1 cellular context compared by ENCODE assay signal in genomic region chr19:19404879-19405860, GRCh38.
TF ChIP-seq lines count a peak whose summit lies in the region.

TSS of gene GATAD2A (plus strand) at chr19:19405675. CDS start at chr19:19465346, 59,671 bp downstream.

TF ChIP-seq in HEK293, 187 proteins besides CTCF, POLR2A, EP300 and RAD21 (continued from another document and continues in another):
- TF ChIP-seq ZNF280C (tag by site-specific recombination; IDR thresholded peaks at IDR 0.05) (no peak), REPIN1 (tag by site-specific recombination; IDR thresholded peaks at IDR 0.05; ENCODE audit: low read depth) (no peak), ZNF843 (tag by site-specific recombination; IDR thresholded peaks at IDR 0.05) (0 out of 2 replicates have a peak, but pooled peaks have one; percentile 28), PRDM4 (tag by site-specific recombination; IDR thresholded peaks at IDR 0.05) (no peak), ZNF133 (tag by site-specific recombination; IDR thresholded peaks at IDR 0.05) (no peak), ZNF155 (tag by site-specific recombination; IDR thresholded peaks at IDR 0.05) (no peak), ZNF341 (tag by site-specific recombination; IDR thresholded peaks at IDR 0.05; ENCODE audit: low read depth) (peak; percentile 53; the same call in 1 of the 2 replicates), ZNF571 (tag by site-specific recombination; IDR thresholded peaks at IDR 0.05) (no peak), ZNF211 (tag by site-specific recombination; IDR thresholded peaks at IDR 0.05; ENCODE audit: low read depth) (no peak), ZSCAN30 (tag by site-specific recombination; IDR thresholded peaks at IDR 0.05) (no peak), SETDB1 (IDR thresholded peaks at IDR 0.05; ENCODE audit: insufficient read length, low read length) (no peak), ZNF175 (tag by site-specific recombination; IDR thresholded peaks at IDR 0.05) (no peak), ZNF558 (tag by site-specific recombination; IDR thresholded peaks at IDR 0.05) (no peak), ZBTB49 (tag by site-specific recombination; IDR thresholded peaks at IDR 0.05; ENCODE audit: low read depth) (no peak), MEIS1 (CRISPR knock-in tag; IDR thresholded peaks at IDR 0.05; ENCODE audit: borderline replicate concordance) (no peak), ZNF302 (tag by site-specific recombination; IDR thresholded peaks at IDR 0.05; ENCODE audit: low read depth) (no peak), INSM2 (tag by site-specific recombination; IDR thresholded peaks at IDR 0.05) (0 out of 2 replicates have a peak, but pooled peaks have one; percentile 34), BCL11B (tag by site-specific recombination; IDR thresholded peaks at IDR 0.05; ENCODE audit: low read depth) (no peak), PRDM2 (tag by site-specific recombination; IDR thresholded peaks at IDR 0.05; ENCODE audit: borderline replicate concordance) (no peak), ZNF148 (tag by site-specific recombination; IDR thresholded peaks at IDR 0.05; ENCODE audit: borderline replicate concordance) (no peak), ZNF792 (tag by site-specific recombination; IDR thresholded peaks at IDR 0.05) (no peak), ZNF239 (tag by site-specific recombination; IDR thresholded peaks at IDR 0.05) (no peak), ZNF48 (tag by site-specific recombination; IDR thresholded peaks at IDR 0.05) (no peak), ZNF311 (tag by site-specific recombination; IDR thresholded peaks at IDR 0.05; ENCODE audit: borderline replicate concordance) (no peak), ZFP41 (tag by site-specific recombination; IDR thresholded peaks at IDR 0.05; ENCODE audit: borderline replicate concordance) (no peak), ZNF785 (tag by site-specific recombination; IDR thresholded peaks at IDR 0.05) (peak; percentile 82; the same call in 1 of the 2 replicates), GLI4 (tag by site-specific recombination; IDR thresholded peaks at IDR 0.05) (no peak), ZNF394 (tag by site-specific recombination; IDR thresholded peaks at IDR 0.05; ENCODE audit: borderline replicate concordance) (no peak), ZNF391 (tag by site-specific recombination; IDR thresholded peaks at IDR 0.05; ENCODE audit: borderline replicate concordance, low read depth) (no peak), ZNF549 (tag by site-specific recombination; IDR thresholded peaks at IDR 0.05) (no peak), ZNF658 (tag by site-specific recombination; IDR thresholded peaks at IDR 0.05) (no peak), ZNF2 (tag by site-specific recombination; IDR thresholded peaks at IDR 0.05) (no peak), KLF8 (tag by site-specific recombination; IDR thresholded peaks at IDR 0.05) (peak; percentile 96), HOXC10 (CRISPR knock-in tag; IDR thresholded peaks at IDR 0.05) (no peak), ZNF645 (tag by site-specific recombination; IDR thresholded peaks at IDR 0.05) (no peak), ZNF548 (tag by site-specific recombination; IDR thresholded peaks at IDR 0.05) (no peak), HIC1 (tag by site-specific recombination; IDR thresholded peaks at IDR 0.05) (peak; percentile 65), ZNF335 (tag by site-specific recombination; conservative IDR thresholded peaks at IDR 0.05) (peak; percentile 18; the same call in 1 of the 2 replicates)
